Comparison of ENCODE assay signal across 12 cellular contexts in the genomic region with DNA sequence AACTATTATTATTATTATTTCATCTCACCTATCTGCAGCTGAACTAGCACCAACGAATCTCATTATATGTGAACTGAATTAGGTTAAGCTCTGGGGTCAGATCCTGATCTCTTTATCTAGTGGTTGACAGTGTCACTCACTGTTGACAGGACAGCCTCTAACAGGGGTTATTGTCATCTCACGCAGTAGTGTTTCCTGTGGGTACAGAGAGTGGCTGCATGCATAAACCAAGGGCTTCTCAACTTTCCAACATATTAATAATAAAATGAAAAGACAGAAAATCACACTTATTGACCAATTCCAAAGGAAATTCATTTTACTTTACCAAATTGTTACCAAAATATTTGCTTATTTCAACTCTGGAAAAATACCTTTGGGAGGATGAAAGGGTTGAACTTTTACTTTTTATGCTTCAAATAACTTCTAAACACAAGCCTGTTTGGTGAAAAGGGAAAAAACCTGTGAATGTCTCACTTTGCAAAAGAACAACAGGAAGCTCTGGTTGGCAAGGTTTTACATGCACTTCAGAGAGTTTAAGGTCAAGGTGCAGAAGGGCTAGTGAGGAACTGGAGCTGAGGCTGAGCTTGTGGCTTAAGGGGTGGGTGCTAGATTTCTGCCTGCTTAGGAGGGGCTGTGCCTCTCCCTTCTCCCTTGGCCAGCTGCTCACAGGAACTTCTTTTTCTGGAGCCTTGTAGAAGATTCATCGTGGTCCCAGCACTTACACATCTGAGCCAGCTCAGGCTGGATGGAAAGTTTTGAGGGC.
DNase-seq lines count a peak whose midpoint lies in the region; ATAC-seq and TF ChIP-seq lines count a peak whose summit lies in the region.
"Had no signal": no experiment of that assay in that cellular context is flagged by ENCODE, and none has a peak within 500 bp of the region (broad histone marks: within the 10 kb centered on the region; RNA-seq: fewer than 3 reads in every experiment).

No MANE protein-coding gene starts in this region.

- no peak overlapping the region for H3K4me3 ChIP-seq in left ventricle myocardium inferior
- H3K4me3 ChIP-seq in right lobe of liver = no peak overlapping the region
- H3K4me3 ChIP-seq in upper lobe of left lung = no peak overlapping the region

- H3K4me1 ChIP-seq in left ventricle myocardium inferior = peaks cover 60% of the 10 kb centered on the region
- peaks cover 0 to 27% (median 11%) of the 10 kb centered on the region in 4 donors for H3K4me1 ChIP-seq in right lobe of liver
- H3K4me1 ChIP-seq in upper lobe of left lung = peaks cover 31 to 54% (median 38%) of the 10 kb centered on the region in 4 donors

- peaks cover 2% of the 10 kb centered on the region for H3K36me3 Mint-ChIP-seq in activated CD4-positive, alpha-beta memory T cell treated with anti-CD3 and anti-CD28 coated beads, Interleukin-2, amount 10 ng/mL, durations not matched to agents 7 days and 5 days (ENCODE audit: low read depth)
- H3K36me3 Mint-ChIP-seq in osteocyte (ENCODE audit: unreplicated experiment) = no peaks in the 10 kb centered on the region

- DNase-seq in left ventricle myocardium inferior (no peak), Right ventricle myocardium inferior (ENCODE audit: missing footprints) (no peak), right lobe of liver (no peak), upper lobe of left lung (no peak), osteocyte (ENCODE audit: extremely low spot score, unreplicated experiment) (no peak), NCI-H2107 (lab: John Stamatoyannopoulos, UW) (no peak)
- no peak for DNase-seq in activated CD4-positive, alpha-beta memory T cell treated with anti-CD3 and anti-CD28 coated beads, Interleukin-2, amount 10 ng/mL, durations not matched to agents 7 days and 5 days
- DNase-seq: activated CD4-positive, alpha-beta T cell treated with anti-CD3 and anti-CD28 coated beads for 48 hours; mesendoderm; NCI-H1417; NCI-H748 treated with DMSO at 0.1 percent for 48 hours had no signal

- CTCF ChIA-PET in activated CD4-positive, alpha-beta memory T cell treated with anti-CD3 and anti-CD28 coated beads, Interleukin-2, amount 10 ng/mL, durations not matched to agents 7 days and 5 days (lab: Charles Lee) = interaction anchor here (0.5 kb wide), 1 partner anchor 131 kb away, joined by 4 read pairs; no protein-coding TSS in a partner anchor

- no peak overlapping the region for H3K4me3 Mint-ChIP-seq in activated CD4-positive, alpha-beta memory T cell treated with anti-CD3 and anti-CD28 coated beads, Interleukin-2, amount 10 ng/mL, durations not matched to agents 7 days and 5 days
- H3K4me3 Mint-ChIP-seq in osteocyte (ENCODE audit: unreplicated experiment) = no peak overlapping the region

- TF ChIP-seq CTCF in left ventricle myocardium inferior (IDR thresholded peaks at IDR 0.05; ENCODE audit: borderline replicate concordance) (no peak), right lobe of liver (IDR thresholded peaks at IDR 0.05) (no peak), upper lobe of left lung (IDR thresholded peaks at IDR 0.05) (no peak), osteocyte (IDR thresholded peaks at IDR 0.05) (no peak)

- 25% methylated on average over 2 of the region's 3 CpGs for WGBS in right lobe of liver (ENCODE audit: insufficient coverage, low coverage, low lambda C conversion rate, missing lambda C conversion rate)
- 54 to 63% methylated on average over 3 of the region's 3 CpGs for WGBS in upper lobe of left lung, 2 donors

- H3K4me1 Mint-ChIP-seq in activated CD4-positive, alpha-beta memory T cell treated with anti-CD3 and anti-CD28 coated beads, Interleukin-2, amount 10 ng/mL, durations not matched to agents 7 days and 5 days = peaks cover 28% of the 10 kb centered on the region
- H3K4me1 Mint-ChIP-seq in osteocyte (ENCODE audit: unreplicated experiment) = peaks cover 41% of the 10 kb centered on the region

- intact Hi-C loops in left ventricle myocardium inferior (cut with micrococcal nuclease) (loop anchor here (10.0 kb wide), 1 partner anchor 160 kb away; no protein-coding TSS in a partner anchor), Right ventricle myocardium inferior (cut with DNase I) (loop anchor here (5.0 kb wide), 2 partner anchors 52 to 127 kb away; no protein-coding TSS in a partner anchor), right lobe of liver (cut with DNase I) (loop anchor here in 1 of 2 donors (10.0 kb wide), 2 partner anchors 80 to 170 kb away; no protein-coding TSS in a partner anchor)

- TF ChIP-seq EP300 in upper lobe of left lung (IDR thresholded peaks at IDR 0.05) = no peak

- H3K27ac ChIP-seq in left ventricle myocardium inferior (replicated peaks) (peak overlapping the region; percentile 96), right lobe of liver (peak overlapping the region; percentile 77 to 96 (median 93)), upper lobe of left lung (peak overlapping the region in 3 of 4 donors; percentile 28 to 88 (median 86))

- H3K9me3 Mint-ChIP-seq in activated CD4-positive, alpha-beta memory T cell treated with anti-CD3 and anti-CD28 coated beads, Interleukin-2, amount 10 ng/mL, durations not matched to agents 7 days and 5 days = no peaks in the 10 kb centered on the region
- no peaks in the 10 kb centered on the region for H3K9me3 Mint-ChIP-seq in osteocyte (ENCODE audit: unreplicated experiment)

- H3K27me3 Mint-ChIP-seq in activated CD4-positive, alpha-beta memory T cell treated with anti-CD3 and anti-CD28 coated beads, Interleukin-2, amount 10 ng/mL, durations not matched to agents 7 days and 5 days = peaks cover 36% of the 10 kb centered on the region
- peaks cover 6% of the 10 kb centered on the region for H3K27me3 Mint-ChIP-seq in osteocyte (ENCODE audit: unreplicated experiment)

- H3K27me3 ChIP-seq in left ventricle myocardium inferior (ENCODE audit: low read depth) (no peaks in the 10 kb centered on the region), right lobe of liver (no peaks in the 10 kb centered on the region), upper lobe of left lung (no peaks in the 10 kb centered on the region)

- POLR2A ChIA-PET in activated CD4-positive, alpha-beta memory T cell treated with anti-CD3 and anti-CD28 coated beads, Interleukin-2, amount 10 ng/mL, durations not matched to agents 7 days and 5 days (lab: Charles Lee) = no interaction called here

- H3K9me3 ChIP-seq in left ventricle myocardium inferior (replicated peaks) (no peaks in the 10 kb centered on the region), right lobe of liver (no peaks in the 10 kb centered on the region), upper lobe of left lung (no peaks in the 10 kb centered on the region)

- ATAC-seq in Right ventricle myocardium inferior = no peak
- peak in 1 of 4 donors; percentile 6 for ATAC-seq in right lobe of liver
- ATAC-seq in upper lobe of left lung (ENCODE audit: low FRiP score in 2 of 2) = no peak
- ATAC-seq in HG03442 (IDR thresholded peaks at IDR 0.05; ENCODE audit: unreplicated experiment) = no peak

- no peaks in the 10 kb centered on the region for H3K36me3 ChIP-seq in left ventricle myocardium inferior
- H3K36me3 ChIP-seq in right lobe of liver = no peaks in the 10 kb centered on the region
- H3K36me3 ChIP-seq in upper lobe of left lung = no peaks in the 10 kb centered on the region

- peak overlapping the region; percentile 48 for H3K27ac Mint-ChIP-seq in activated CD4-positive, alpha-beta memory T cell treated with anti-CD3 and anti-CD28 coated beads, Interleukin-2, amount 10 ng/mL, durations not matched to agents 7 days and 5 days
- H3K27ac Mint-ChIP-seq in osteocyte (ENCODE audit: unreplicated experiment) = no peak overlapping the region

- no peak for TF ChIP-seq POLR2A in right lobe of liver (IDR thresholded peaks at IDR 0.05)
- no peak for TF ChIP-seq POLR2A in upper lobe of left lung (IDR thresholded peaks at IDR 0.05)
